In genomic region chr19:12872941-12873890, GRCh38 we compare ENCODE assay signal across 8 cellular contexts. TPM values are rescaled to one million over a fixed set of nuclear protein-coding genes. Genes with fewer than 3 reads are reported as not detected.
DNase-seq lines count a peak whose midpoint lies in the region; ATAC-seq lines count a peak whose summit lies in the region.

No MANE protein-coding gene starts in this region.

- DNase-seq in activated T-cell treated with anti-CD3 and anti-CD28 coated beads for 48 hours (ENCODE audit: low read depth) (peak; percentile 59), activated T-cell treated with anti-CD3 and anti-CD28 coated beads for 4 hours (no peak), T-helper 22 cell (ENCODE audit: low read depth) (peak; percentile 36), dermis microvascular lymphatic vessel endothelial cell (ENCODE audit: low read depth in 2 of 2) (peak; percentile 67 to 79), mucosa of gallbladder (ENCODE audit: low spot score) (peak; percentile 55)
- DNase-seq in NK-92 treated with Interleukin-12 subunit alpha and Interleukin-12 subunit beta, amount 100 ng/mL, for 24 hours (lab: John Stamatoyannopoulos, UW): no peak

- no peak for ATAC-seq in HG03039 (IDR thresholded peaks at IDR 0.05; ENCODE audit: unreplicated experiment)
- no peak for ATAC-seq in GM19328 (IDR thresholded peaks at IDR 0.05; ENCODE audit: unreplicated experiment)

RNA-seq across cellular contexts. Expression of gene DNASE2, which starts 8.0 kb away (rescaled TPM):
- total RNA-seq in dermis microvascular lymphatic vessel endothelial cell (19.1 and 33.5 TPM in 2 replicates), mucosa of gallbladder (48.7 TPM)

RNA-seq across cellular contexts. Expression of gene KLF1, which starts 13.8 kb away (rescaled TPM):
- total RNA-seq in dermis microvascular lymphatic vessel endothelial cell: 0.13 and 0.25 TPM in 2 replicates
- total RNA-seq in mucosa of gallbladder: not detected

RNA-seq across cellular contexts. Expression of gene GCDH, which starts 17.7 kb away (rescaled TPM):
- total RNA-seq in dermis microvascular lymphatic vessel endothelial cell (18.9 and 20.4 TPM in 2 replicates), mucosa of gallbladder (33.7 TPM)

RNA-seq across cellular contexts. Expression of gene MAST1, which starts 34.9 kb away (rescaled TPM):
- total RNA-seq in dermis microvascular lymphatic vessel endothelial cell (0.26 and 1.1 TPM in 2 replicates), mucosa of gallbladder (0.83 TPM)

RNA-seq across cellular contexts. Expression of gene RTBDN, which starts 38.8 kb away (rescaled TPM):
- total RNA-seq in dermis microvascular lymphatic vessel endothelial cell: not detected in 2 replicates
- not detected for total RNA-seq in mucosa of gallbladder

Comparison
In these comparisons a context has a peak if more than half of its experiments do, and no peak if none do; other contexts are left out.
1. DNase-seq: peak in activated T-cell treated with anti-CD3 and anti-CD28 coated beads for 48 hours (single experiment), T-helper 22 cell (single experiment), dermis microvascular lymphatic vessel endothelial cell (2 of 2) and mucosa of gallbladder (single experiment); none in activated T-cell treated with anti-CD3 and anti-CD28 coated beads for 4 hours (single experiment) and NK-92 treated with Interleukin-12 subunit alpha and Interleukin-12 subunit beta, amount 100 ng/mL, for 24 hours (single experiment).